In the genomic region with DNA sequence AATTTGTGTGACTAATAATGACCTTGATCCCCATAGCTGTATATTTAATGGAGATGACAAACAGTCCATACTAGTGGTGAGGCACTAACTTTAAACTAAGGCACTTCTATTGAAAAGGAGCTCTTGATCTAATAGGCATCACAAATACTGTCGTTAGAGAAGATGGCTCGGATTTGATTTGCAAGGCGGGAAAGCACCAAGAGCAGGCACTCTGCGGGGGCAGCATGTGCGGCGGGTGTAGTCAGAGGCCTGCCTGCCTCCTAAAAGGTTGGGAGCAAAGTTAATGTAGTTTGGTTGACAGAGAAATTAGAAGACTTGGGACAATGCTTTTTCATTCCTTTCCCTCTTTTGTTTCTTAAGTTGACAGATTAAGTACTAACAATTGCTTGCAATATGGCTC, we compare ENCODE assay signal across 24 cellular contexts.
"Had no signal": no experiment of that assay in that cellular context is flagged by ENCODE, and none has a peak within 500 bp of the region (broad histone marks: within the 10 kb centered on the region; RNA-seq: fewer than 3 reads in every experiment).

No MANE protein-coding gene starts in this region.

- H3K27ac ChIP-seq: KMS-11, PC-9 had no signal

- H3K27ac Mint-ChIP-seq: activated B cell treated with CpG ODN at 0.5 μM for 24 hours; activated CD4-positive, alpha-beta memory T cell treated with anti-CD3 and anti-CD28 coated beads for 36 hours; activated CD4-positive, alpha-beta T cell treated with anti-CD3 and anti-CD28 coated beads, Interleukin-2, amount 10 ng/mL, durations not matched to agents 24 days and 14 days; activated naive CD4-positive, alpha-beta T cell treated with anti-CD3 and anti-CD28 coated beads, Interleukin-2, amount 50 U/mL, for 72 hours; brain; T-helper 17 cell had no signal

- H3K4me2 ChIP-seq: KMS-11, PC-9 had no signal

- H3K4me1 Mint-ChIP-seq: activated CD4-positive, alpha-beta T cell treated with anti-CD3 and anti-CD28 coated beads, Interleukin-2, amount 10 ng/mL, durations not matched to agents 24 days and 14 days; central memory CD8-positive, alpha-beta T cell had no signal

- H3K4me3 Mint-ChIP-seq: activated B cell treated with CpG ODN at 0.5 μM for 24 hours; activated CD4-positive, alpha-beta memory T cell treated with anti-CD3 and anti-CD28 coated beads for 36 hours; activated CD4-positive, alpha-beta T cell treated with anti-CD3 and anti-CD28 coated beads, Interleukin-2, amount 10 ng/mL, durations not matched to agents 24 days and 14 days; activated T-cell treated with anti-CD3 and anti-CD28 coated beads, Interleukin-2, amount 50 U/mL, for 4 hours; brain; central memory CD8-positive, alpha-beta T cell; T-helper 17 cell had no signal

- H3K9me3 Mint-ChIP-seq: activated B cell treated with CpG ODN at 0.5 μM for 24 hours; activated CD4-positive, alpha-beta memory T cell treated with anti-CD3 and anti-CD28 coated beads for 36 hours; activated CD4-positive, alpha-beta T cell treated with anti-CD3 and anti-CD28 coated beads, Interleukin-2, amount 10 ng/mL, durations not matched to agents 24 days and 14 days; activated naive CD4-positive, alpha-beta T cell treated with anti-CD3 and anti-CD28 coated beads, Interleukin-2, amount 50 U/mL, for 72 hours; activated T-cell treated with anti-CD3 and anti-CD28 coated beads, Interleukin-2, amount 50 U/mL, for 4 hours; brain; central memory CD8-positive, alpha-beta T cell had no signal

- H2AFZ ChIP-seq: PC-9 had no signal

- H3K27me3 Mint-ChIP-seq: activated B cell treated with CpG ODN at 0.5 μM for 24 hours; activated CD4-positive, alpha-beta memory T cell treated with anti-CD3 and anti-CD28 coated beads for 36 hours; activated CD4-positive, alpha-beta T cell treated with anti-CD3 and anti-CD28 coated beads, Interleukin-2, amount 10 ng/mL, durations not matched to agents 24 days and 14 days; central memory CD8-positive, alpha-beta T cell had no signal

- H3K9ac ChIP-seq: KMS-11 had no signal

- H3K36me3 Mint-ChIP-seq: activated CD4-positive, alpha-beta memory T cell treated with anti-CD3 and anti-CD28 coated beads for 36 hours; activated naive CD4-positive, alpha-beta T cell treated with anti-CD3 and anti-CD28 coated beads, Interleukin-2, amount 50 U/mL, for 72 hours; brain had no signal

- DNase-seq: activated B cell treated with CpG ODN at 0.5 μM for 24 hours; activated CD4-positive, alpha-beta memory T cell treated with anti-CD3 and anti-CD28 coated beads for 36 hours; activated CD4-positive, alpha-beta T cell treated with anti-CD3 and anti-CD28 coated beads for 1 hour; activated CD4-positive, alpha-beta T cell treated with anti-CD3 and anti-CD28 coated beads, Interleukin-2, amount 10 ng/mL, durations not matched to agents 24 days and 14 days; activated CD8-positive, alpha-beta memory T cell treated with anti-CD3 and anti-CD28 coated beads for 24 hours; activated effector memory CD4-positive, alpha-beta T cell treated with anti-CD3 and anti-CD28 coated beads, Interleukin-2, amount 50 U/mL, for 16 hours; activated naive CD4-positive, alpha-beta T cell treated with Interleukin-2 at 50 U/mL for 16 hours; activated T-cell treated with anti-CD3 and anti-CD28 coated beads, Interleukin-2, amount 50 U/mL, for 4 hours; amygdala; NCI-H1092; NCI-H1930; NCI-H345; NCI-H510A; NCI-H526 treated with DMSO at 0.1 percent for 48 hours; NCI-H82; NK-92 treated with Interleukin-12 subunit alpha and Interleukin-12 subunit beta, amount 100 ng/mL, for 24 hours; PC-9; SHP77 treated with DMSO at 0.1 percent for 48 hours; T-helper 17 cell; T-helper 9 cell had no signal

- H3K4me3 ChIP-seq: PC-9 had no signal
